Comparison of ENCODE assay signal across 23 cellular contexts in the genomic region with DNA sequence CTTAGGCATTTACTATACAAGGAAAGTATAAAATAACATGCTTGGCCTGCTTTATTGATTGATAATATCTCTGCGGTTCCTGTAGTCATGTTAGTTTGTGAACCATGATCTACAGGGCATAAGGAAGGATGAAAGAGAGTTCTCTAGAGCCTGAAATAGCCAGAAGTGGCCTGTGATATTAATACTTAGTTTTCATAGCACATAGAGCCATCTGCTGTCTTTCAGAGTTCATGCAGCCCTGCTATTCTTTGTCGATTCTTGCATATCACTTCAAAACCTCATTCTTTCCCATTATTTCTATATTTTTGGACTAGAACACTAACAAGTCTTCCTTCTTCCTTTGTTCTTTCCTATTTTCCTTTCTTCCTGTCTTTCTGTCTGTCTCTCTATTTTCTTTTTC. TPM values are rescaled to one million over a fixed set of nuclear protein-coding genes. Genes with fewer than 3 reads are reported as not detected.
A peak's percentile ranks its signal among the peaks of the same experiment; 100 is the strongest.
DNase-seq lines count a peak whose midpoint lies in the region; ATAC-seq, FAIRE-seq and TF ChIP-seq lines count a peak whose summit lies in the region.
"Had no signal": no experiment of that assay in that cellular context is flagged by ENCODE, and none has a peak within 500 bp of the region (broad histone marks: within the 10 kb centered on the region; RNA-seq: fewer than 3 reads in every experiment).

No MANE protein-coding gene starts in this region.

- H3K4me3 ChIP-seq in SK-N-SH (ENCODE audit: low read depth in 2 of 2, low read length in 1 of 2) (no peak overlapping the region), fibroblast of villous mesenchyme (ENCODE audit: low read depth, low read length) (no peak overlapping the region), parathyroid adenoma (ENCODE audit: low read depth, low read length) (no peak overlapping the region)
- H3K4me3 ChIP-seq: gastrocnemius medialis, stomach, vagina had no signal

- no peak for ATAC-seq in stimulated activated naive CD8-positive, alpha-beta T cell treated with anti-CD3 and anti-CD28 coated beads, Interleukin-15, Interleukin-2, amounts not matched to agents 100 U/mL and 50 U/mL, for 24 hours
- ATAC-seq in HG02678 (IDR thresholded peaks at IDR 0.05; ENCODE audit: unreplicated experiment) = no peak
- no peak for ATAC-seq in left colon
- ATAC-seq: activated CD8-positive, alpha-beta T cell treated with anti-CD3 and anti-CD28 coated beads for 36 hours; activated T-cell treated with anti-CD3 and anti-CD28 coated beads, Interleukin-2, amount 50 U/mL, for 4 hours; gastrocnemius medialis; natural killer cell treated with Interleukin-12 subunit alpha and Interleukin-12 subunit beta and Interleukin-15 and Interleukin-18, amount 100 ng/mL, for 72 hours; T-helper 17 cell; WTC11 had no signal

- H3K27me3 ChIP-seq in SK-N-SH (ENCODE audit: insufficient read depth) (no peaks in the 10 kb centered on the region; the same call in 1 of the 2 replicates), parathyroid adenoma (ENCODE audit: control insufficient read depth, insufficient read depth, low read length) (no peaks in the 10 kb centered on the region)
- H3K27me3 ChIP-seq: gastrocnemius medialis, stomach, vagina had no signal

- intact Hi-C loops in left colon (cut with DNase I, micrococcal nuclease) = no loop called here

- H3K36me3 ChIP-seq in SK-N-SH (replicated peaks in 1 of 2; ENCODE audit: control insufficient read depth in 1 of 2, insufficient read depth in 2 of 2, low read length in 1 of 2) (no peaks in the 10 kb centered on the region), parathyroid adenoma (ENCODE audit: control insufficient read depth, insufficient read depth, low read length) (no peaks in the 10 kb centered on the region)
- H3K36me3 ChIP-seq: gastrocnemius medialis, stomach, vagina had no signal

- no peaks in the 10 kb centered on the region for H3K79me2 ChIP-seq in SK-N-SH (ENCODE audit: insufficient read depth)
- H3K79me2 ChIP-seq in parathyroid adenoma = no peaks in the 10 kb centered on the region

- no peaks in the 10 kb centered on the region for H3F3A ChIP-seq in SK-N-SH (replicated peaks; ENCODE audit: insufficient read depth)

- H4K20me1 ChIP-seq in SK-N-SH (ENCODE audit: insufficient read depth) = no peaks in the 10 kb centered on the region

- H3K9ac ChIP-seq in SK-N-SH (no peak overlapping the region), parathyroid adenoma (no peak overlapping the region)

- H3K9me3 ChIP-seq in SK-N-SH (no peaks in the 10 kb centered on the region), parathyroid adenoma (ENCODE audit: control insufficient read depth, low read length) (no peaks in the 10 kb centered on the region)
- H3K9me3 ChIP-seq: gastrocnemius medialis, stomach, vagina had no signal

- H3K4me1 ChIP-seq in SK-N-SH (ENCODE audit: control insufficient read depth in 1 of 2, insufficient read depth in 2 of 2, low read depth in 1 of 2, low read length in 1 of 2) (no peaks in the 10 kb centered on the region), parathyroid adenoma (peaks cover 12% of the 10 kb centered on the region)
- H3K4me1 ChIP-seq: stomach, vagina had no signal

- WGBS in SK-N-SH (ENCODE audit: low lambda C conversion rate) = 49% methylated on average over 2 of the region's 2 CpGs

- POLR2A ChIA-PET in SK-N-SH (lab: Yijun Ruan, JAX) = no interaction called here

- CTCF ChIA-PET in SK-N-SH (lab: Yijun Ruan, JAX) = interaction anchor here (1.2 kb wide), 1 partner anchor 16 kb away, joined by 3 read pairs; no protein-coding TSS in a partner anchor

- TF ChIP-seq RAD21 in SK-N-SH (IDR thresholded peaks at IDR 0.05; ENCODE audit: low read length) = peak; percentile 34

- H3K9me2 ChIP-seq in SK-N-SH = no peaks in the 10 kb centered on the region

- TF ChIP-seq EP300 in SK-N-SH (IDR thresholded peaks at IDR 0.05; ENCODE audit: borderline replicate concordance in 1 of 2, low read depth in 1 of 2, low read length in 1 of 2) = no peak

- no peak overlapping the region for H3K4me2 ChIP-seq in SK-N-SH
- no peak overlapping the region for H3K4me2 ChIP-seq in parathyroid adenoma (ENCODE audit: low read length)

- H3K27ac ChIP-seq in SK-N-SH (ENCODE audit: low read depth in 2 of 2, low read length in 1 of 2) = no peak overlapping the region
- H3K27ac ChIP-seq in parathyroid adenoma = no peak overlapping the region
- H3K27ac ChIP-seq: gastrocnemius medialis, stomach, vagina had no signal

- peak; percentile 47 for FAIRE-seq in G401.6 (lab: Jason Lieb, UNC)
- no peak for FAIRE-seq in urothelium cell line (lab: Jason Lieb, UNC)
- FAIRE-seq: H1 had no signal

- no peak for DNase-seq in SK-N-SH
- DNase-seq in fibroblast of villous mesenchyme (ENCODE audit: low read depth) = no peak
- no peak for DNase-seq in stimulated activated naive CD8-positive, alpha-beta T cell treated with anti-CD3 and anti-CD28 coated beads, Interleukin-15, Interleukin-2, amounts not matched to agents 100 U/mL and 50 U/mL, for 24 hours
- no peak for DNase-seq in urothelium cell line (ENCODE audit: low spot score)
- no peak for DNase-seq in left colon
- DNase-seq: activated CD8-positive, alpha-beta T cell treated with anti-CD3 and anti-CD28 coated beads for 36 hours; activated T-cell treated with anti-CD3 and anti-CD28 coated beads, Interleukin-2, amount 50 U/mL, for 4 hours; central memory CD4-positive, alpha-beta T cell; gastrocnemius medialis; MM.1S; NCI-H187 treated with DMSO at 0.1 percent for 48 hours; NCI-H446 treated with DMSO at 0.1 percent for 48 hours; NK-92 treated with Interleukin-12 subunit alpha and Interleukin-12 subunit beta, amount 100 ng/mL, for 24 hours; SHP77; stomach; T-helper 17 cell had no signal

- TF ChIP-seq CTCF in SK-N-SH (IDR thresholded peaks at IDR 0.05) = peak; percentile 33
- TF ChIP-seq CTCF in fibroblast of villous mesenchyme (IDR thresholded peaks at IDR 0.05; ENCODE audit: insufficient read depth, low read depth, low read length) = peak; percentile 28
- peak; percentile 52 for TF ChIP-seq CTCF in parathyroid adenoma (IDR thresholded peaks at IDR 0.05)

- H2AFZ ChIP-seq in SK-N-SH (ENCODE audit: low read depth) = no peak overlapping the region
- peak overlapping the region; percentile 8 for H2AFZ ChIP-seq in parathyroid adenoma

TF ChIP-seq in SK-N-SH, 30 proteins besides CTCF, POLR2A, EP300 and RAD21:
- TF ChIP-seq, protein P1, sequence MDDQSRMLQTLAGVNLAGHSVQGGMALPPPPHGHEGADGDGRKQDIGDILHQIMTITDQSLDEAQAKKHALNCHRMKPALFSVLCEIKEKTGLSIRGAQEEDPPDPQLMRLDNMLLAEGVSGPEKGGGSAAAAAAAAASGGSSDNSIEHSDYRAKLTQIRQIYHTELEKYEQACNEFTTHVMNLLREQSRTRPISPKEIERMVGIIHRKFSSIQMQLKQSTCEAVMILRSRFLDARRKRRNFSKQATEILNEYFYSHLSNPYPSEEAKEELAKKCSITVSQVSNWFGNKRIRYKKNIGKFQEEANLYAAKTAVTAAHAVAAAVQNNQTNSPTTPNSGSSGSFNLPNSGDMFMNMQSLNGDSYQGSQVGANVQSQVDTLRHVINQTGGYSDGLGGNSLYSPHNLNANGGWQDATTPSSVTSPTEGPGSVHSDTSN (IDR thresholded peaks at IDR 0.05) = no peak
- TF ChIP-seq MEF2A (IDR thresholded peaks at IDR 0.05; ENCODE audit: borderline replicate concordance, low read depth) (no peak), SMC3 (IDR thresholded peaks at IDR 0.05; ENCODE audit: low read depth, low read length) (0 out of 2 replicates have a peak, but pooled peaks have one; percentile 16), RXRA (IDR thresholded peaks at IDR 0.05; ENCODE audit: borderline replicate concordance, low read depth) (no peak), FOXM1 (IDR thresholded peaks at IDR 0.05; ENCODE audit: low read depth) (no peak), TEAD4 (IDR thresholded peaks at IDR 0.05; ENCODE audit: borderline replicate concordance, insufficient read depth) (no peak), REST (IDR thresholded peaks at IDR 0.05; ENCODE audit: low read depth, low read length) (no peak), TCF12 (IDR thresholded peaks at IDR 0.05) (no peak)

RNA-seq across cellular contexts. Expression of gene PRKG1, which starts 26.4 kb away (rescaled TPM):
- polyA plus RNA-seq in SK-N-SH (2012; rRNA removed) = 4.1 and 4.3 TPM in 2 replicates
- polyA plus RNA-seq in SK-N-SH (2012; cell fraction: cytosol; rRNA removed) = 3.6 and 3.8 TPM in 2 replicates
- polyA plus RNA-seq in SK-N-SH (2012; cell fraction: nucleus; rRNA removed) = 4.3 and 5.6 TPM in 2 replicates
- total RNA-seq in fibroblast of villous mesenchyme = 19.0 and 38.7 TPM in 2 replicates
- total RNA-seq in left colon = 10 to 100 TPM; 17.2 TPM
- total RNA-seq: activated CD8-positive, alpha-beta T cell treated with anti-CD3 and anti-CD28 coated beads for 36 hours had no signal
